Comparison of ENCODE assay signal across 21 cellular contexts in genomic region chr1:232131715-232132391, GRCh38.
DNase-seq lines count a peak whose midpoint lies in the region; TF ChIP-seq lines count a peak whose summit lies in the region.
"Had no signal": no experiment of that assay in that cellular context is flagged by ENCODE, and none has a peak within 500 bp of the region (broad histone marks: within the 10 kb centered on the region; RNA-seq: fewer than 3 reads in every experiment).

No MANE protein-coding gene starts in this region.

- no peak for TF ChIP-seq CTCF in BE2C (IDR thresholded peaks at IDR 0.05; ENCODE audit: low read depth, low read length)

- no peak overlapping the region for H3K14ac ChIP-seq in neuronal stem cell (ENCODE audit: low read length)

- H3K79me1 ChIP-seq in neuronal stem cell (ENCODE audit: low read depth, low read length), result no peaks in the 10 kb centered on the region

- H3K18ac ChIP-seq in neuronal stem cell (ENCODE audit: low read length), result no peak overlapping the region

- 77% methylated on average over 1 of the region's 1 CpG for WGBS in HUES64
- no CpG with 5 or more reads among the region's 1 CpG for WGBS in neuronal stem cell (ENCODE audit: extremely low coverage in 2 of 2, insufficient read length in 2 of 2, insufficient replicate concordance in 1 of 2), 2 donors

- H2AK5ac ChIP-seq in neuronal stem cell (ENCODE audit: low read depth, low read length), result no peak overlapping the region

- H3K27me3 ChIP-seq in BE2C (no peaks in the 10 kb centered on the region), HUES64 (ENCODE audit: insufficient read depth, low read length) (no peaks in the 10 kb centered on the region), neuronal stem cell (ENCODE audit: control insufficient read depth in 3 of 3, insufficient read depth in 3 of 3, low read depth in 1 of 3, low read length in 3 of 3) (no peaks in the 10 kb centered on the region)
- H3K27me3 ChIP-seq: SJCRH30 had no signal

- H3K9me3 ChIP-seq in BE2C (no peaks in the 10 kb centered on the region), HUES64 (ENCODE audit: insufficient read depth, low read depth, low read length) (peaks cover 15% of the 10 kb centered on the region), neuronal stem cell (replicated peaks in 1 of 2; ENCODE audit: control insufficient read depth in 2 of 2, insufficient read depth in 1 of 2, low read depth in 1 of 2, low read length in 2 of 2) (peaks cover 7 to 43% of the 10 kb centered on the region in 2 donors)

- H4K8ac ChIP-seq in neuronal stem cell (ENCODE audit: low read depth, low read length), result no peak overlapping the region

- H3K9ac ChIP-seq in HUES64 (ENCODE audit: low read depth, low read length), result peak overlapping the region; percentile 60
- H3K9ac ChIP-seq in neuronal stem cell (ENCODE audit: low read depth, low read length, poor library complexity), result no peak overlapping the region

- H3K4me2 ChIP-seq in neuronal stem cell (ENCODE audit: insufficient read depth, low read length, poor library complexity, severe bottlenecking), result no peak overlapping the region
- H3K4me2 ChIP-seq: PC-9 had no signal

- no peak overlapping the region for H2BK12ac ChIP-seq in neuronal stem cell (ENCODE audit: low read length)

- no peak overlapping the region for H2BK5ac ChIP-seq in neuronal stem cell (ENCODE audit: low read length)

- H2BK120ac ChIP-seq in neuronal stem cell (ENCODE audit: low read depth, low read length), result no peak overlapping the region

- H3K4me1 ChIP-seq in BE2C (no peaks in the 10 kb centered on the region), HUES64 (ENCODE audit: insufficient read depth, low read length) (peaks cover 89% of the 10 kb centered on the region), neuronal stem cell (ENCODE audit: control insufficient read depth in 2 of 2, insufficient read depth in 1 of 2, low read depth in 1 of 2, low read length in 2 of 2) (peaks cover 2 to 8% of the 10 kb centered on the region in 2 donors)

- H2AFZ ChIP-seq in neuronal stem cell (ENCODE audit: low read length), result peak overlapping the region; percentile 50
- H2AFZ ChIP-seq: PC-9 had no signal

- H3K36me3 ChIP-seq in BE2C (no peaks in the 10 kb centered on the region), HUES64 (ENCODE audit: insufficient read depth, low read length) (peaks cover 91% of the 10 kb centered on the region), neuronal stem cell (replicated peaks in 1 of 2; ENCODE audit: control insufficient read depth in 2 of 2, insufficient read depth in 2 of 2, low read length in 2 of 2) (no peaks in the 10 kb centered on the region)
- H3K36me3 ChIP-seq: SJCRH30 had no signal

- no peak overlapping the region for H3K4me3 ChIP-seq in BE2C (ENCODE audit: low read depth, low read length)
- peak overlapping the region; percentile 17; the same call in 1 of the 2 replicates for H3K4me3 ChIP-seq in HUES64 (ENCODE audit: low read length)
- no peak overlapping the region for H3K4me3 ChIP-seq in neuronal stem cell (ENCODE audit: low read length in 2 of 2)
- H3K4me3 ChIP-seq: PC-9, SJCRH30 had no signal

- H3K23ac ChIP-seq in neuronal stem cell (ENCODE audit: low read depth, low read length, poor library complexity), result no peak overlapping the region

- H2BK15ac ChIP-seq in neuronal stem cell (ENCODE audit: low read length), result no peak overlapping the region

- H3K27ac ChIP-seq in HUES64 (ENCODE audit: low read depth, low read length) (peak overlapping the region; percentile 83; the same call in 1 of the 2 replicates), epithelial cell of prostate (peak overlapping the region; percentile 47), neuronal stem cell (replicated peaks; ENCODE audit: low read length) (no peak overlapping the region)
- H3K27ac ChIP-seq: PC-9, SJCRH30 had no signal

- H4K91ac ChIP-seq in neuronal stem cell (ENCODE audit: low read depth, low read length, poor library complexity), result no peak overlapping the region

- peak; percentile 26 for DNase-seq in BE2C
- DNase-seq in epithelial cell of prostate (ENCODE audit: low read depth, low spot score), result no peak
- no peak for DNase-seq in neuronal stem cell (ENCODE audit: low spot score)
- no peak for DNase-seq in LoVo (ENCODE audit: low spot score)
- no peak for DNase-seq in HK-2 (ENCODE audit: unreplicated experiment)
- DNase-seq in activated CD4-positive, CD25-positive, alpha-beta regulatory T cell (lab: John Stamatoyannopoulos, UW), result no peak
- DNase-seq: 8988T, ACHN, Calu3, DMS79 treated with DMSO at 0.1 percent for 48 hours, GF-D8, GOT3, NCI-H1092 treated with DMSO at 0.1 percent for 48 hours, NCI-H1930, NCI-H2107, NCI-H446, NCI-H524 treated with DMSO at 0.1 percent for 48 hours, NCI-H774, PC-9, SJCRH30 had no signal

- no peak overlapping the region for H3K4ac ChIP-seq in neuronal stem cell (ENCODE audit: low read length)
